In the genomic region with DNA sequence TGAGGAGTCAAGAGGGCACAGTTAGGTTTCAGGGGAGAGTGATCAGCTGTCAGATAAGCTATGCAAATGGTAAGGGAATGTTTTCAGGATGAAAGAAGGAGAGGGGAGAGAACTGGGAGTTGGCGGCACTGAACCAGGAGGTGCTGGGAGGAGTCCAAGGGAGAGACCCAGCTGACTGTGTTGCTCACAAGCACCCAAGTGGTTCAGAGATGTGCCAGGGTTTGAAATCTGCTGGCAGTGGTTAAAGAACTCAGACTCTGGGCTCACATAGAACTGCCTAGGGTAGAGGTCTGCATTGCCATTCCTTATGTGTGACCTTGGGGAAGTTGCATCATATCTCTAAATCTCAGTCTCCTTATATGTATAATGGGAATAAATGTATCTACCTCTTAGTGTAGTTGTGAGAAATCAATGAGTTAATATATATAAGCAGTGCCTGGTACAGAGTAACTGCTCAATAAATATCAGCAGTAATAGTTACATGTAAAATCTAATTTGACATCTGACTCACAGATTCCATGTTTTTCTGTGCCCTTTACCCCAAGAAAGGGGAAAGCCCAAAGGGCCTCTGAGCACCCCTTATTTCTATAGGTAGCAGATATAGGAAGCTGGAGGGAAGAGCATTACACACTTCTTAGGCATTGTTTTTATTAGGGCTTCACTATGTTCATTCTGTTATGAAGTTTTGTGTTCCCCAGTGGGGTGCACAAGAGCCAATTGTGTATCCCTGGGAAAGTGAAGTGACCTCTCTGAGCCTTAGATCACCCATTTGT, we compare ENCODE assay signal across 1 cellular context.
TF ChIP-seq lines count a peak whose summit lies in the region.

No MANE protein-coding gene starts in this region.

TF ChIP-seq in K562, 482 proteins besides CTCF, POLR2A, EP300 and RAD21:
- TF ChIP-seq CEBPG (CRISPR knock-in tag; IDR thresholded peaks at IDR 0.05) (no peak), CEBPG (tag; conservative IDR thresholded peaks at IDR 0.05 in 1 of 2, IDR thresholded peaks at IDR 0.05 in 1 of 2) (peak; percentile 42 to 52; a peak in 3 of 4 replicates), ZNF699 (CRISPR knock-in tag; IDR thresholded peaks at IDR 0.05; ENCODE audit: insufficient replicate concordance) (no peak), ZNF165 (CRISPR knock-in tag; IDR thresholded peaks at IDR 0.05; ENCODE audit: borderline replicate concordance) (no peak), MTA1 (IDR thresholded peaks at IDR 0.05; ENCODE audit: borderline replicate concordance) (no peak), ZNF133 (CRISPR knock-in tag; IDR thresholded peaks at IDR 0.05) (no peak), HDAC8 (tag; IDR thresholded peaks at IDR 0.05) (no peak), CEBPB (tag; IDR thresholded peaks at IDR 0.05) (peak; percentile 48; the same call in 1 of the 2 replicates), PHF21A (IDR thresholded peaks at IDR 0.05; ENCODE audit: borderline replicate concordance, low read depth) (no peak), ESRRA (IDR thresholded peaks at IDR 0.05; ENCODE audit: borderline replicate concordance, low read depth) (peak; percentile 31; the same call in 1 of the 2 replicates), ADNP (tag; IDR thresholded peaks at IDR 0.05) (no peak), RBFOX2 (IDR thresholded peaks at IDR 0.05; ENCODE audit: low read depth, low read length) (no peak), TOE1 (IDR thresholded peaks at IDR 0.05; ENCODE audit: borderline replicate concordance) (no peak), TOE1 (CRISPR knock-in tag; IDR thresholded peaks at IDR 0.05; ENCODE audit: borderline replicate concordance, low read depth) (no peak), ELF1 (tag; IDR thresholded peaks at IDR 0.05) (no peak), ZNF780A (CRISPR knock-in tag; IDR thresholded peaks at IDR 0.05) (no peak), ZNF507 (tag; conservative IDR thresholded peaks at IDR 0.05) (no peak), PRPF4 (IDR thresholded peaks at IDR 0.05; ENCODE audit: insufficient read depth, low read depth, low read length, poor library complexity, severe bottlenecking) (no peak), TCF7L2 (IDR thresholded peaks at IDR 0.05; ENCODE audit: low read depth, low read length) (no peak), ZBTB17 (CRISPR knock-in tag; IDR thresholded peaks at IDR 0.05) (no peak), ZNF3 (CRISPR knock-in tag; IDR thresholded peaks at IDR 0.05) (no peak), ELK1 (CRISPR knock-in tag; IDR thresholded peaks at IDR 0.05) (no peak)
TF ChIP-seq in K562: peak in this region for 3.
